14 cellular contexts compared by ENCODE assay signal in genomic region chr11:12124306-12124705, GRCh38. TPM values are rescaled to one million over a fixed set of nuclear protein-coding genes. Genes with fewer than 3 reads are reported as not detected.
DNase-seq lines count a peak whose midpoint lies in the region; ATAC-seq and TF ChIP-seq lines count a peak whose summit lies in the region.
"Had no signal": no experiment of that assay in that cellular context is flagged by ENCODE, and none has a peak within 500 bp of the region (broad histone marks: within the 10 kb centered on the region; RNA-seq: fewer than 3 reads in every experiment).

No MANE protein-coding gene starts in this region.

- intact Hi-C loops in MCF 10A (cut with micrococcal nuclease) (loop anchor here (5.0 kb wide), 1 partner anchor 43 kb away; no protein-coding TSS in a partner anchor), breast epithelium (cut with DNase I; ENCODE audit: low total_unique reads) (no loop called here), aorta (cut with DNase I) (no loop called here)

- H3K4me1 ChIP-seq in breast epithelium (no peaks in the 10 kb centered on the region), gastroesophageal sphincter (peaks cover 0 to 85% (median 39%) of the 10 kb centered on the region in 3 donors), thoracic aorta (ENCODE audit: control insufficient read depth in 1 of 2, low read depth in 2 of 2) (peaks cover 81 to 92% of the 10 kb centered on the region in 2 donors), aorta (ENCODE audit: control insufficient read depth in 1 of 2, insufficient read depth in 2 of 2, low read length in 2 of 2) (peaks cover 8 to 9% of the 10 kb centered on the region in 2 donors)

- 76 to 79% methylated on average over 6 to 9 of the region's 9 CpGs for WGBS in gastroesophageal sphincter (ENCODE audit: low coverage in 1 of 2), 2 donors
- WGBS in aorta, 2 donors: 31 to 38% methylated on average over 9 of the region's 9 CpGs

- no peak overlapping the region for H3K4me3 ChIP-seq in breast epithelium
- H3K4me3 ChIP-seq in WERI-Rb-1 (ENCODE audit: low read depth, low read length): no peak overlapping the region
- H3K4me3 ChIP-seq in gastroesophageal sphincter: no peak overlapping the region
- H3K4me3 ChIP-seq in thoracic aorta: peak overlapping the region; percentile 9
- H3K4me3 ChIP-seq in aorta (ENCODE audit: low read length in 2 of 2): no peak overlapping the region
- H3K4me3 ChIP-seq: lung had no signal

- H3K36me3 Mint-ChIP-seq in MCF 10A (ENCODE audit: insufficient read depth, unreplicated experiment): peaks cover 12% of the 10 kb centered on the region

- no peaks in the 10 kb centered on the region for H3K27me3 ChIP-seq in breast epithelium
- H3K27me3 ChIP-seq in WERI-Rb-1 (ENCODE audit: insufficient read depth, low read depth, severe bottlenecking): no peaks in the 10 kb centered on the region
- no peaks in the 10 kb centered on the region for H3K27me3 ChIP-seq in gastroesophageal sphincter
- no peaks in the 10 kb centered on the region for H3K27me3 ChIP-seq in thoracic aorta (replicated peaks; ENCODE audit: insufficient read depth)
- H3K27me3 ChIP-seq in aorta (ENCODE audit: control insufficient read depth in 1 of 2, insufficient read depth in 2 of 2, low read length in 1 of 2): no peaks in the 10 kb centered on the region

- no peak for TF ChIP-seq EP300 in gastroesophageal sphincter (IDR thresholded peaks at IDR 0.05)

- H3K27ac Mint-ChIP-seq in MCF 10A (ENCODE audit: low read depth, unreplicated experiment): peak overlapping the region; percentile 65

- DNase-seq in MCF 10A (ENCODE audit: unreplicated experiment) (no peak), breast epithelium (ENCODE audit: low spot score in 2 of 2) (no peak), WERI-Rb-1 (no peak), thoracic aorta (ENCODE audit: low spot score) (no peak), aorta (no peak), iPS-NIHi7 (ENCODE audit: extremely low spot score) (no peak)
- DNase-seq: activated T-cell treated with anti-CD3 and anti-CD28 coated beads, Interleukin-2, amount 50 U/mL, for 4 hours; DMS79 treated with DMSO at 0.1 percent for 48 hours; Karpas-422; NCI-H187 treated with DMSO at 0.1 percent for 48 hours; NCI-H774 had no signal

- no peaks in the 10 kb centered on the region for H3K9me3 ChIP-seq in breast epithelium
- no peaks in the 10 kb centered on the region for H3K9me3 ChIP-seq in WERI-Rb-1 (ENCODE audit: severe bottlenecking)
- no peaks in the 10 kb centered on the region for H3K9me3 ChIP-seq in gastroesophageal sphincter
- no peaks in the 10 kb centered on the region for H3K9me3 ChIP-seq in thoracic aorta
- H3K9me3 ChIP-seq in aorta (ENCODE audit: control insufficient read depth, low read length): no peaks in the 10 kb centered on the region

- peaks cover 58% of the 10 kb centered on the region for H3K4me1 Mint-ChIP-seq in MCF 10A (ENCODE audit: insufficient read depth, unreplicated experiment)

- TF ChIP-seq POLR2A in breast epithelium (IDR thresholded peaks at IDR 0.05) (no peak), gastroesophageal sphincter (IDR thresholded peaks at IDR 0.05) (no peak)

- H3K36me3 ChIP-seq in breast epithelium (no peaks in the 10 kb centered on the region), WERI-Rb-1 (no peaks in the 10 kb centered on the region), gastroesophageal sphincter (no peaks in the 10 kb centered on the region), thoracic aorta (peaks cover 10% of the 10 kb centered on the region), aorta (ENCODE audit: control insufficient read depth in 1 of 2, insufficient read depth in 2 of 2, low read length in 1 of 2) (no peaks in the 10 kb centered on the region)

- CTCF ChIA-PET in MCF 10A (lab: Yijun Ruan, JAX): interaction anchor here (0.6 to 3.2 kb wide), 7 partner anchors 35 to 173 kb away, joined by 3 to 22 read pairs (median 4); no protein-coding TSS in a partner anchor

- no peaks in the 10 kb centered on the region for H3K9me3 Mint-ChIP-seq in MCF 10A (ENCODE audit: unreplicated experiment)
- H3K9me3 Mint-ChIP-seq: activated T-cell treated with anti-CD3 and anti-CD28 coated beads, Interleukin-2, amount 50 U/mL, for 4 hours had no signal

- no peak overlapping the region for H3K4me3 Mint-ChIP-seq in MCF 10A (ENCODE audit: unreplicated experiment)
- H3K4me3 Mint-ChIP-seq: activated T-cell treated with anti-CD3 and anti-CD28 coated beads, Interleukin-2, amount 50 U/mL, for 4 hours had no signal

- no peaks in the 10 kb centered on the region for H3K27me3 Mint-ChIP-seq in MCF 10A (ENCODE audit: insufficient read depth, unreplicated experiment)

- TF ChIP-seq CTCF in MCF 10A (IDR thresholded peaks at IDR 0.05; ENCODE audit: unreplicated experiment) (no peak), breast epithelium (IDR thresholded peaks at IDR 0.05) (no peak), WERI-Rb-1 (IDR thresholded peaks at IDR 0.05; ENCODE audit: low read depth, low read length) (no peak), gastroesophageal sphincter (IDR thresholded peaks at IDR 0.05) (no peak), thoracic aorta (IDR thresholded peaks at IDR 0.05) (no peak)

- POLR2A ChIA-PET in MCF 10A (lab: Yijun Ruan, JAX): interaction anchor here (0.6 to 8.3 kb wide), 15 partner anchors 12 to 372 kb away, joined by 3 to 79 read pairs (median 4); partner anchors contain the start of gene MICAL2

- BruUV-seq in MCF 10A (replicated peaks; lab: Mats Ljungman, UMichigan): TSS peak; percentile 90

- H3K27ac ChIP-seq in breast epithelium (peak overlapping the region in 1 of 2 donors; percentile 29), WERI-Rb-1 (peak overlapping the region; percentile 69), gastroesophageal sphincter (peak overlapping the region; percentile 44 to 97 (median 88)), thoracic aorta (peak overlapping the region; percentile 51 to 80), aorta (ENCODE audit: low read depth in 1 of 2, low read length in 2 of 2) (peak overlapping the region in 1 of 2 donors; percentile 64)

- ATAC-seq in gastroesophageal sphincter (no peak), thoracic aorta (ENCODE audit: insufficient number of reproducible peaks, low FRiP score, low read depth) (no peak), aorta (ENCODE audit: low FRiP score) (no peak), HG03139 (IDR thresholded peaks at IDR 0.05; ENCODE audit: unreplicated experiment) (no peak)
- ATAC-seq: activated T-cell treated with anti-CD3 and anti-CD28 coated beads, Interleukin-2, amount 50 U/mL, for 4 hours had no signal

RNA-seq across cellular contexts. Expression of gene MICAL2, which starts 13.9 kb away (rescaled TPM):
- total RNA-seq in MCF 10A (2022): 151 and 154 TPM in 2 replicates
- 10 to 100 TPM; 30.9 to 52.4 (median 38.6) TPM for total RNA-seq in breast epithelium
- 100 to 1,000 TPM; 196 to 550 (median 237) TPM for total RNA-seq in gastroesophageal sphincter
- total RNA-seq in thoracic aorta: 100 to 1,000 TPM; 791 to 989 TPM
- 100 to 1,000 TPM; 315 to 605 TPM for total RNA-seq in aorta
- polyA plus RNA-seq in aorta: 100 to 1,000 TPM in 1 of 2 donors, 10 to 100 TPM in 1; 87.7 to 245 TPM
